Comparison of ENCODE assay signal across 9 cellular contexts in genomic region chr1:30743584-30744059, GRCh38. TPM values are rescaled to one million over a fixed set of nuclear protein-coding genes. Genes with fewer than 3 reads are reported as not detected.
DNase-seq lines count a peak whose midpoint lies in the region; ATAC-seq and TF ChIP-seq lines count a peak whose summit lies in the region.
"Had no signal": no experiment of that assay in that cellular context is flagged by ENCODE, and none has a peak within 500 bp of the region (broad histone marks: within the 10 kb centered on the region; RNA-seq: fewer than 3 reads in every experiment).

No MANE protein-coding gene starts in this region.

- H3K9me3 ChIP-seq in SU-DHL-6 (ENCODE audit: insufficient read depth, low read length), result no peaks in the 10 kb centered on the region
- H3K9me3 ChIP-seq in mammary epithelial cell (replicated peaks; ENCODE audit: insufficient read depth, low read length), result no peaks in the 10 kb centered on the region

- DNase-seq in mammary epithelial cell (peak; percentile 81), 8988T (no peak), globus pallidus (ENCODE audit: low spot score) (no peak), iPS-NIHi7 (ENCODE audit: extremely low spot score) (no peak)
- DNase-seq in stimulated activated CD8-positive, alpha-beta memory T cell treated with anti-CD3 and anti-CD28 coated beads, Interleukin-2, amount 100 ng/mL, for 1 hour (ENCODE audit: low read depth in 2 of 2), result peak; percentile 31 to 53

- intact Hi-C loops in mammary epithelial cell (cut with micrococcal nuclease), result no loop called here

- peaks cover 36% of the 10 kb centered on the region for H3K4me1 ChIP-seq in mammary epithelial cell (ENCODE audit: insufficient read depth, low read length)

- peak overlapping the region; percentile 58 for H3K9ac ChIP-seq in SU-DHL-6 (ENCODE audit: low read length)
- no peak overlapping the region for H3K9ac ChIP-seq in mammary epithelial cell (ENCODE audit: insufficient read depth, low read length)

- peak overlapping the region; percentile 90 for H3K27ac ChIP-seq in SU-DHL-6 (ENCODE audit: low read depth, low read length)
- H3K27ac ChIP-seq in mammary epithelial cell (ENCODE audit: insufficient read depth, low read depth, low read length), result no peak overlapping the region

- CTCF ChIA-PET in mammary epithelial cell (lab: Charles Lee; ENCODE audit: low non-redundant PET), result no interaction called here

- peak overlapping the region; percentile 50; the same call in 1 of the 2 replicates for H3K4me3 ChIP-seq in GM08714 (ENCODE audit: low read length)
- H3K4me3 ChIP-seq in SU-DHL-6 (ENCODE audit: insufficient read depth, low read length, poor library complexity, severe bottlenecking), result no peak overlapping the region
- H3K4me3 ChIP-seq in mammary epithelial cell (replicated peaks in 1 of 3; ENCODE audit: insufficient read depth in 1 of 3, low read depth in 2 of 3, low read length in 3 of 3), result no peak overlapping the region

- no TSS peak for BruUV-seq in mammary epithelial cell (replicated peaks; lab: Mats Ljungman, UMichigan)

- TF ChIP-seq CTCF in SU-DHL-6 (IDR thresholded peaks at IDR 0.05; ENCODE audit: insufficient read depth, low read length, poor library complexity, severe bottlenecking) (no peak), mammary epithelial cell (conservative IDR thresholded peaks at IDR 0.05 in 1 of 2, IDR thresholded peaks at IDR 0.05 in 1 of 2; ENCODE audit: extremely low read depth in 1 of 2, insufficient read depth in 1 of 2, low read depth in 1 of 2, low read length in 2 of 2) (no peak)

- dilution Hi-C loops in mammary epithelial cell (cut with HindIII; ENCODE audit: low sequenced_read_pairs), result no loop called here

- H3K4me2 ChIP-seq in SU-DHL-6 (ENCODE audit: low read depth, low read length, poor library complexity, severe bottlenecking), result peak overlapping the region; percentile 68
- H3K4me2 ChIP-seq in mammary epithelial cell (ENCODE audit: insufficient read depth, low read depth, low read length), result no peak overlapping the region

- peaks cover 30% of the 10 kb centered on the region for H3F3A ChIP-seq in SU-DHL-6 (ENCODE audit: insufficient read depth)

- no peaks in the 10 kb centered on the region for H3K9me2 ChIP-seq in SU-DHL-6 (replicated peaks; ENCODE audit: insufficient read depth, low read length)

- H2AFZ ChIP-seq in SU-DHL-6 (ENCODE audit: low read depth, low read length, severe bottlenecking), result no peak overlapping the region
- H2AFZ ChIP-seq in mammary epithelial cell (ENCODE audit: low read depth, low read length), result no peak overlapping the region

- ATAC-seq in HG02798 (IDR thresholded peaks at IDR 0.05; ENCODE audit: poor library complexity, unreplicated experiment), result peak; percentile 30

- peaks cover 85% of the 10 kb centered on the region for H3K79me2 ChIP-seq in SU-DHL-6 (ENCODE audit: insufficient read depth, low read length)
- H3K79me2 ChIP-seq in mammary epithelial cell (ENCODE audit: insufficient read depth, low read length), result no peaks in the 10 kb centered on the region

- H4K20me1 ChIP-seq in SU-DHL-6 (ENCODE audit: low read depth, low read length) (peaks cover 30% of the 10 kb centered on the region), mammary epithelial cell (ENCODE audit: insufficient read depth, low read length) (no peaks in the 10 kb centered on the region)

- in situ Hi-C loops in mammary epithelial cell (cut with MboI; ENCODE audit: low sequenced_read_pairs in 2 of 2), result no loop called here

- WGBS in mammary epithelial cell (ENCODE audit: low coverage, missing lambda C conversion rate), result 22% methylated on average over 4 of the region's 4 CpGs

- H3K36me3 ChIP-seq in SU-DHL-6 (ENCODE audit: low read length) (peaks cover 15% of the 10 kb centered on the region), mammary epithelial cell (ENCODE audit: insufficient read depth, low read length) (no peaks in the 10 kb centered on the region)

- H3K27me3 ChIP-seq in SU-DHL-6 (ENCODE audit: low read length) (no peaks in the 10 kb centered on the region), mammary epithelial cell (ENCODE audit: insufficient read depth, low read length) (no peaks in the 10 kb centered on the region)

RNA-seq across cellular contexts. Expression of gene LAPTM5, which starts 14.0 kb away (rescaled TPM):
- total RNA-seq in mammary epithelial cell, result 1 to 10 TPM in 1 of 2 donors, not detected in 1; 1.7 TPM
- polyA plus RNA-seq in mammary epithelial cell, result 1.8 TPM
- 0.62 TPM for polyA minus RNA-seq in mammary epithelial cell

RNA-seq across cellular contexts. Expression of gene MATN1, which starts 20.2 kb away (rescaled TPM):
- not detected for total RNA-seq in mammary epithelial cell
- polyA plus RNA-seq in mammary epithelial cell, result 0.05 TPM
- not detected for polyA minus RNA-seq in mammary epithelial cell
- total RNA-seq: fibroblast of lung had no signal
- polyA plus RNA-seq: fibroblast of lung had no signal

Comparison
In these comparisons a context has a peak if more than half of its experiments do, and no peak if none do; other contexts are left out.
1. DNase-seq: peak in mammary epithelial cell (single experiment) and stimulated activated CD8-positive, alpha-beta memory T cell treated with anti-CD3 and anti-CD28 coated beads, Interleukin-2, amount 100 ng/mL, for 1 hour (2 of 2); none in 8988T (single experiment), globus pallidus (single experiment) and iPS-NIHi7 (single experiment).